In the genomic region with DNA sequence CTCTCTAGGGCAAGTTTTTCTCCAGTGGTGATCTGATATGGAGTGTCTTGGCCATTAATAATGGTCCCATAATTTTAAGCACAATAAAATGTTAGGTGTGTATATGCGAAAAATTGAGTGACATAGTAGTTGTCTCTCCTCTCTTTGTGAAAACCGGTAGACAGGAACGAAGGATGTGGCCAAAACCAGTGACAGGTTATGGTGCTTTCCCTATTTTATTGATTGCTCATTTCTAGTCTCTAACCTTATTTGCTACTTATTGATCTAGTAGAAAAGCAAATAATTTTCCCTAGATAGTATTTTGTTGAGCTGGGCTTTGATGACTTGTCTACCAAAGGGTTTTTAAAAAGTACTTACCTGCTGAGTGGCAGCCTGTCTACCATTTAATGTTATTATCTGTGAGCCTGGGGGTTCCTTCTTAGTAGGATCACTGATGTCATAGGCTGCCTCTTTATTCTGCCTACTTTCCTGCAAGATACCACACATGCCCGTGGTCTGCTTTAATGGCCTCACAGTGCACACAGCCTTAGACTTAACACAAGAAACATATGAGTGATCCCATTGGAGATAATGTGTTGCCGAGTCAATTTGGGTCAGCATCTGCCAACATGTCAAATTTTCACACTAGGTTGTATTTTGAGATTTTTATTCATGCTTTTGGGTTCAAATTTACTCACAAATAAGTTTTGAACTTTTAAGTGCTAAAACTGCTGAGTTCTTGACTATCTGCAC, we compare ENCODE assay signal across 1 cellular context.
TF ChIP-seq lines count a peak whose summit lies in the region.

No MANE protein-coding gene starts in this region.

TF ChIP-seq in GM12878, 131 proteins besides CTCF, POLR2A, EP300 and RAD21:
- TF ChIP-seq, protein P1, sequence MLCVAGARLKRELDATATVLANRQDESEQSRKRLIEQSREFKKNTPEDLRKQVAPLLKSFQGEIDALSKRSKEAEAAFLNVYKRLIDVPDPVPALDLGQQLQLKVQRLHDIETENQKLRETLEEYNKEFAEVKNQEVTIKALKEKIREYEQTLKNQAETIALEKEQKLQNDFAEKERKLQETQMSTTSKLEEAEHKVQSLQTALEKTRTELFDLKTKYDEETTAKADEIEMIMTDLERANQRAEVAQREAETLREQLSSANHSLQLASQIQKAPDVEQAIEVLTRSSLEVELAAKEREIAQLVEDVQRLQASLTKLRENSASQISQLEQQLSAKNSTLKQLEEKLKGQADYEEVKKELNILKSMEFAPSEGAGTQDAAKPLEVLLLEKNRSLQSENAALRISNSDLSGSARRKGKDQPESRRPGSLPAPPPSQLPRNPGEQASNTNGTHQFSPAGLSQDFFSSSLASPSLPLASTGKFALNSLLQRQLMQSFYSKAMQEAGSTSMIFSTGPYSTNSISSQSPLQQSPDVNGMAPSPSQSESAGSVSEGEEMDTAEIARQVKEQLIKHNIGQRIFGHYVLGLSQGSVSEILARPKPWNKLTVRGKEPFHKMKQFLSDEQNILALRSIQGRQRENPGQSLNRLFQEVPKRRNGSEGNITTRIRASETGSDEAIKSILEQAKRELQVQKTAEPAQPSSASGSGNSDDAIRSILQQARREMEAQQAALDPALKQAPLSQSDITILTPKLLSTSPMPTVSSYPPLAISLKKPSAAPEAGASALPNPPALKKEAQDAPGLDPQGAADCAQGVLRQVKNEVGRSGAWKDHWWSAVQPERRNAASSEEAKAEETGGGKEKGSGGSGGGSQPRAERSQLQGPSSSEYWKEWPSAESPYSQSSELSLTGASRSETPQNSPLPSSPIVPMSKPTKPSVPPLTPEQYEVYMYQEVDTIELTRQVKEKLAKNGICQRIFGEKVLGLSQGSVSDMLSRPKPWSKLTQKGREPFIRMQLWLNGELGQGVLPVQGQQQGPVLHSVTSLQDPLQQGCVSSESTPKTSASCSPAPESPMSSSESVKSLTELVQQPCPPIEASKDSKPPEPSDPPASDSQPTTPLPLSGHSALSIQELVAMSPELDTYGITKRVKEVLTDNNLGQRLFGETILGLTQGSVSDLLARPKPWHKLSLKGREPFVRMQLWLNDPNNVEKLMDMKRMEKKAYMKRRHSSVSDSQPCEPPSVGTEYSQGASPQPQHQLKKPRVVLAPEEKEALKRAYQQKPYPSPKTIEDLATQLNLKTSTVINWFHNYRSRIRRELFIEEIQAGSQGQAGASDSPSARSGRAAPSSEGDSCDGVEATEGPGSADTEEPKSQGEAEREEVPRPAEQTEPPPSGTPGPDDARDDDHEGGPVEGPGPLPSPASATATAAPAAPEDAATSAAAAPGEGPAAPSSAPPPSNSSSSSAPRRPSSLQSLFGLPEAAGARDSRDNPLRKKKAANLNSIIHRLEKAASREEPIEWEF (IDR thresholded peaks at IDR 0.05; ENCODE audit: insufficient replicate concordance, low read depth, low read length) = peak; percentile 95
- TF ChIP-seq, protein P2, sequence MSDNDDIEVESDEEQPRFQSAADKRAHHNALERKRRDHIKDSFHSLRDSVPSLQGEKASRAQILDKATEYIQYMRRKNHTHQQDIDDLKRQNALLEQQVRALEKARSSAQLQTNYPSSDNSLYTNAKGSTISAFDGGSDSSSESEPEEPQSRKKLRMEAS (IDR thresholded peaks at IDR 0.05; ENCODE audit: low read depth, low read length) = no peak
- TF ChIP-seq ZNF24 (IDR thresholded peaks at IDR 0.05) (no peak), RUNX3 (IDR thresholded peaks at IDR 0.05; ENCODE audit: low read length) (peak; percentile 67), MTA2 (IDR thresholded peaks at IDR 0.05; ENCODE audit: low read depth) (0 out of 2 replicates have a peak, but pooled peaks have one; percentile 9), IKZF2 (IDR thresholded peaks at IDR 0.05) (0 out of 4 replicates have a peak, but pooled peaks of 1 of the 2 experiments have one; percentile 8)
- TF ChIP-seq, protein P3, sequence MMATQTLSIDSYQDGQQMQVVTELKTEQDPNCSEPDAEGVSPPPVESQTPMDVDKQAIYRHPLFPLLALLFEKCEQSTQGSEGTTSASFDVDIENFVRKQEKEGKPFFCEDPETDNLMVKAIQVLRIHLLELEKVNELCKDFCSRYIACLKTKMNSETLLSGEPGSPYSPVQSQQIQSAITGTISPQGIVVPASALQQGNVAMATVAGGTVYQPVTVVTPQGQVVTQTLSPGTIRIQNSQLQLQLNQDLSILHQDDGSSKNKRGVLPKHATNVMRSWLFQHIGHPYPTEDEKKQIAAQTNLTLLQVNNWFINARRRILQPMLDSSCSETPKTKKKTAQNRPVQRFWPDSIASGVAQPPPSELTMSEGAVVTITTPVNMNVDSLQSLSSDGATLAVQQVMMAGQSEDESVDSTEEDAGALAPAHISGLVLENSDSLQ (IDR thresholded peaks at IDR 0.05) = peak; percentile 60
